Comparison of ENCODE assay signal across 1 cellular context in the genomic region with DNA sequence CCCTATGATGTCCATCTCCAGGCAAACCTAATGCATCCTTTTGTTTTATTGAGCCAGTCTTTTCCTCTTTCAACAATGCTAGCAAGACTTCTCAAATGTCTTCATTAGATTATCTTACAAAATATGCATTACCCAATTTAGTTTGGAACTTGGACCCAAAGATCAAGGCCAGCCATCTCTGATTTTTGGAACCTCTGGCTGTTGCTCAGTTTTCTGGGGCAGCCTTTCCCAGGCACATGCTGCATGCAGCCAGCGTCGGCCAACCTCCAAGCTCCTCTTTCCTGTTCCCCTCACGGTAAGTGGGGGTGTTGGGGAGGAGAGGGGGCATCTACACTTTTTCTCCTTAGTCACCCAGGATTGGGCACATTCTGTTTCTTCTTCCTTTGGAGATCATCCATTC.
TF ChIP-seq lines count a peak whose summit lies in the region.

No MANE protein-coding gene starts in this region.

TF ChIP-seq in liver, 16 proteins besides CTCF, POLR2A, EP300 and RAD21 (continued from another document):
- TF ChIP-seq, protein P1, sequence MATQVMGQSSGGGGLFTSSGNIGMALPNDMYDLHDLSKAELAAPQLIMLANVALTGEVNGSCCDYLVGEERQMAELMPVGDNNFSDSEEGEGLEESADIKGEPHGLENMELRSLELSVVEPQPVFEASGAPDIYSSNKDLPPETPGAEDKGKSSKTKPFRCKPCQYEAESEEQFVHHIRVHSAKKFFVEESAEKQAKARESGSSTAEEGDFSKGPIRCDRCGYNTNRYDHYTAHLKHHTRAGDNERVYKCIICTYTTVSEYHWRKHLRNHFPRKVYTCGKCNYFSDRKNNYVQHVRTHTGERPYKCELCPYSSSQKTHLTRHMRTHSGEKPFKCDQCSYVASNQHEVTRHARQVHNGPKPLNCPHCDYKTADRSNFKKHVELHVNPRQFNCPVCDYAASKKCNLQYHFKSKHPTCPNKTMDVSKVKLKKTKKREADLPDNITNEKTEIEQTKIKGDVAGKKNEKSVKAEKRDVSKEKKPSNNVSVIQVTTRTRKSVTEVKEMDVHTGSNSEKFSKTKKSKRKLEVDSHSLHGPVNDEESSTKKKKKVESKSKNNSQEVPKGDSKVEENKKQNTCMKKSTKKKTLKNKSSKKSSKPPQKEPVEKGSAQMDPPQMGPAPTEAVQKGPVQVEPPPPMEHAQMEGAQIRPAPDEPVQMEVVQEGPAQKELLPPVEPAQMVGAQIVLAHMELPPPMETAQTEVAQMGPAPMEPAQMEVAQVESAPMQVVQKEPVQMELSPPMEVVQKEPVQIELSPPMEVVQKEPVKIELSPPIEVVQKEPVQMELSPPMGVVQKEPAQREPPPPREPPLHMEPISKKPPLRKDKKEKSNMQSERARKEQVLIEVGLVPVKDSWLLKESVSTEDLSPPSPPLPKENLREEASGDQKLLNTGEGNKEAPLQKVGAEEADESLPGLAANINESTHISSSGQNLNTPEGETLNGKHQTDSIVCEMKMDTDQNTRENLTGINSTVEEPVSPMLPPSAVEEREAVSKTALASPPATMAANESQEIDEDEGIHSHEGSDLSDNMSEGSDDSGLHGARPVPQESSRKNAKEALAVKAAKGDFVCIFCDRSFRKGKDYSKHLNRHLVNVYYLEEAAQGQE (IDR thresholded peaks at IDR 0.05), result no peak
- TF ChIP-seq NR2F2 (IDR thresholded peaks at IDR 0.05), result no peak
- no peak for TF ChIP-seq MAX (IDR thresholded peaks at IDR 0.05)
- TF ChIP-seq HNF4A (conservative IDR thresholded peaks at IDR 0.05), result peak; percentile 88 to 91
